ENCODE assay signal across 8 cellular contexts in the genomic region with DNA sequence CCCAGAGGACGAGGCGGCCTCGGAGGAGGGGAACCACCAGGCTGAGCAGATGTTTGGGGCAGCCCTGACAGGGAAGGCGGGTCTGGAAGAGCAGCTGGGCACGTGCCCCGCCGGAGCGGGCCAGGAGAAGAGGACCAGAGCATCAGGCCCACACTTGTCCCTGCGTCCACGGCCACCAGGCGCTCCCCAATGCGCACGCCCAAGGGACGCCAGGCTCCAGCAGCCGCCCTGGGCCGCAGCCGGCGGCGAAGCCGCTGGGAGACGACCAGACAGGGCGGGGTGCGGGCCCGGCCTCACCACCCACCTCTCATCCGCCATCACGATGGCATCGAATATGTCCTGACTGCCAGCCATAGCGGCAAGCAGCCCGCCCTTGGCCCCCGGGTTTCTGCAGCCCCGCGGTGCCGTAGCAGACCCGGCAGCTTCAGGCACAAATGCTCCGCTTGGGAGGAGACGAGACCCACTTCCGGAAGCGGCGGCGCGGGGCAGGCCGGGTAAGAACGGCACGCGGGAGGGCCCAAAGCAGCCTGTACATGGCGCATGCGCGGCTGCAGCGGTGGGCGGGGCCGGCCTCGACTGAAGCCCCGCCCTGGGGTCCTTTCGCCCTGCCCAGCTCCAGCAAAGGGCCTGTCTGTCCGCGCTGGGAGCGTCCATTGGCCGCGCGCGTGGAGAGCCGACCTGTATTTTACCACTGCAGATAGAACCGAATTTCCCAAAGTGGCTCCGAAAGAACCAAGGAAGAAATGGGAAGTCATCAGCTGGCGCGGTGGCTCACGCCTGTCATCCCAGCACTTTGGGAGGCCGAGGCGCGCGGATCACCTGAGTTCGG. TPM values are rescaled to one million over a fixed set of nuclear protein-coding genes. Genes with fewer than 3 reads are reported as not detected.
DNase-seq lines count a peak whose midpoint lies in the region; ATAC-seq and TF ChIP-seq lines count a peak whose summit lies in the region.

A gene with protein sequence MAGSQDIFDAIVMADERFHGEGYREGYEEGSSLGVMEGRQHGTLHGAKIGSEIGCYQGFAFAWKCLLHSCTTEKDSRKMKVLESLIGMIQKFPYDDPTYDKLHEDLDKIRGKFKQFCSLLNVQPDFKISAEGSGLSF (minus strand): TSS at position 468 of the 829 bp plus-strand sequence. CDS start 114 bp downstream, at position 354.

- DNase-seq in GM12865 (ENCODE audit: low read depth) (peak; percentile 96), NCI-H146 treated with DMSO at 0.1 percent for 48 hours (lab: John Stamatoyannopoulos, UW; ENCODE audit: unreplicated experiment) (peak; percentile 89), T-helper 1 cell (peak; percentile 89 to 94 (median 92)), adrenal gland (peak; percentile 96 to 98 (median 98)), heart left ventricle (peak; percentile 96 to 99 (median 97)), pons (ENCODE audit: low spot score) (peak; percentile 91), transverse colon (peak; percentile 97)

- TF ChIP-seq CTCF in GM12865 (IDR thresholded peaks at IDR 0.05; ENCODE audit: insufficient read depth, low read depth, low read length, missing control alignments), result no peak
- TF ChIP-seq CTCF in adrenal gland (IDR thresholded peaks at IDR 0.05), result peak in 4 of 6 experiments; percentile 9 to 31 (median 18)
- TF ChIP-seq CTCF in heart left ventricle (IDR thresholded peaks at IDR 0.05), result peak in 1 of 12 donors; percentile 9
- peak in 3 of 5 experiments; percentile 7 to 32 (median 12) for TF ChIP-seq CTCF in transverse colon (IDR thresholded peaks at IDR 0.05)

- no peaks in the 10 kb centered on the region for H3K27me3 ChIP-seq in adrenal gland
- H3K27me3 ChIP-seq in heart left ventricle, result no peaks in the 10 kb centered on the region
- H3K27me3 ChIP-seq in transverse colon, result no peaks in the 10 kb centered on the region

- H3K36me3 ChIP-seq in adrenal gland (replicated peaks in 1 of 2) (peaks cover 0 to 14% of the 10 kb centered on the region in 2 donors), heart left ventricle (peaks cover 0 to 31% (median 25%) of the 10 kb centered on the region in 9 donors), transverse colon (peaks cover 0 to 10% (median 2%) of the 10 kb centered on the region in 4 donors)

- in situ Hi-C loops in transverse colon (cut with MboI; ENCODE audit: low pct_ligation_motif_present in 1 of 4, low pct_unique_long_range_greater_than_20kb in 1 of 4, low sequenced_read_pairs in 3 of 4), result loop anchor here in 2 of 4 donors (25.0 kb wide), 2 partner anchors 512 to 563 kb away; no protein-coding TSS in a partner anchor

- peak; percentile 67 to 85 for TF ChIP-seq POLR2A in adrenal gland (IDR thresholded peaks at IDR 0.05)
- TF ChIP-seq POLR2A in heart left ventricle (IDR thresholded peaks at IDR 0.05), result peak in 1 of 2 donors; percentile 67
- TF ChIP-seq POLR2A in transverse colon (IDR thresholded peaks at IDR 0.05), result peak; percentile 82

- intact Hi-C loops in adrenal gland (cut with DNase I) (no loop called here), heart left ventricle (cut with DNase I) (no loop called here), transverse colon (cut with DNase I; ENCODE audit: low total_unique reads) (no loop called here)

- peak within 1 kb of the TSS; percentile 94 for H3K4me3 ChIP-seq in GM12865 (ENCODE audit: low read depth, low read length)
- peak within 1 kb of the TSS; percentile 73 to 100 (median 96) for H3K4me3 ChIP-seq in adrenal gland
- H3K4me3 ChIP-seq in heart left ventricle, result peak within 1 kb of the TSS; percentile 72 to 100 (median 97)
- H3K4me3 ChIP-seq in transverse colon, result peak within 1 kb of the TSS; percentile 75 to 92 (median 84)

- ATAC-seq in HG02798 (IDR thresholded peaks at IDR 0.05; ENCODE audit: poor library complexity, unreplicated experiment) (peak; percentile 92), heart left ventricle (peak; percentile 96 to 99 (median 99))

- WGBS in adrenal gland, 4 donors, result 0 to 8% (median 4%) methylated on average over 31 to 72 of the region's 72 CpGs
- WGBS in heart left ventricle, 4 donors, result 2 to 8% (median 6%) methylated on average over 30 to 72 of the region's 72 CpGs
- 1% methylated on average over 42 of the region's 72 CpGs; no CpG with 5 or more reads in 1 of the 2 donors for WGBS in transverse colon (ENCODE audit: low coverage in 1 of 2), 2 donors

- H3K4me1 ChIP-seq in adrenal gland (replicated peaks in 1 of 2), result peaks cover 11 to 22% of the 10 kb centered on the region in 2 donors
- peaks cover 0 to 34% (median 22%) of the 10 kb centered on the region in 12 donors for H3K4me1 ChIP-seq in heart left ventricle
- H3K4me1 ChIP-seq in transverse colon, result peaks cover 9 to 26% (median 17%) of the 10 kb centered on the region in 4 donors

- no peak for TF ChIP-seq EP300 in transverse colon (IDR thresholded peaks at IDR 0.05; ENCODE audit: low read depth)

- H3K9me3 ChIP-seq in adrenal gland (replicated peaks in 1 of 3) (no peaks in the 10 kb centered on the region), heart left ventricle (no peaks in the 10 kb centered on the region), transverse colon (no peaks in the 10 kb centered on the region)

- H3K27ac ChIP-seq in adrenal gland (peak within 1 kb of the TSS; percentile 23 to 94 (median 87)), heart left ventricle (peak within 1 kb of the TSS; percentile 51 to 94 (median 88)), transverse colon (peak within 1 kb of the TSS; percentile 81 to 90 (median 88))

RNA-seq across cellular contexts. Expression of the gene that starts here (rescaled TPM):
- total RNA-seq in adrenal gland (10 to 100 TPM; 10.9 to 41.3 (median 22.7) TPM), heart left ventricle (10 to 100 TPM in 1 of 9 donors, 1 to 10 TPM in 8; 4.1 to 13.4 (median 8.4) TPM), transverse colon (100 to 1,000 TPM in 1 of 4 donors, 10 to 100 TPM in 3; 28.3 to 131 (median 54.6) TPM)
- polyA plus RNA-seq in adrenal gland (10 to 100 TPM; 23.0 to 52.5 (median 38.4) TPM), heart left ventricle (10 to 100 TPM; 10.9 to 14.4 TPM)

Comparison
In these comparisons a context has a peak if more than half of its experiments do, and no peak if none do; other contexts are left out.
1. Peak in every context shown above with its lines: DNase-seq, ATAC-seq, H3K4me3 ChIP-seq and H3K27ac ChIP-seq.